11 cellular contexts compared by ENCODE assay signal in the genomic region with DNA sequence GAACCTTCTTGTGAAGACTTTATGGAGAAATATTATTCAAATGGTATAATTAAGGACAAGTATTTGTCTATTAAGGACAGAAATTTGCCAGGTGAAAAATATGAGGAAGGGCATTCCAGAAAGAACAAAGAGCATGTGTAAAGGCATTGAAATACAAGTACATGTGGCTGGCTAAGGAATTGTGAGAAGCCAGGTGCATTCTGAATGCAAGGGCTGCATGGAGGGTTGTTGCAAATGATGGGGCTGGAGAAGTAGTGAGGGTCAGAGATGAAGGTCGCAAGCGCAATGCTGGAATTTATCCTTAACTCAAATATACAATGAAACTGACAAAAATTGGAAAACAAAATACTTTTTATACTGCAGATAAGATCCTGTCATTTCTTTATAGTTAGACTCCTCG.
"Had no signal": no experiment of that assay in that cellular context is flagged by ENCODE, and none has a peak within 500 bp of the region (broad histone marks: within the 10 kb centered on the region; RNA-seq: fewer than 3 reads in every experiment).

No MANE protein-coding gene starts in this region.

- ATAC-seq: GM23338, HCT116 had no signal

- H3K36me3 ChIP-seq: HAP-1 had no signal

- H3K9me3 Mint-ChIP-seq: GM23338, HFFc6 had no signal

- H2AFZ ChIP-seq: GM23248, GM23338 had no signal

- DNase-seq: GM23248, GOT3, H7, H9, HCEC 1CT, HFFc6 had no signal

- FAIRE-seq: H1, H54 had no signal

- H3K9ac ChIP-seq: GM23248 had no signal

- H3K4me2 ChIP-seq: GM23338 had no signal

- H3K27ac Mint-ChIP-seq: GM23338, H9, HFFc6 had no signal

- H3K4me3 ChIP-seq: GM23248, GM23338, HAP-1 had no signal

- H3K9me3 ChIP-seq: HAP-1 had no signal

- H3K4me3 Mint-ChIP-seq: GM23338, H9, HFFc6 had no signal
